Comparison of ENCODE assay signal across 14 cellular contexts in the genomic region with DNA sequence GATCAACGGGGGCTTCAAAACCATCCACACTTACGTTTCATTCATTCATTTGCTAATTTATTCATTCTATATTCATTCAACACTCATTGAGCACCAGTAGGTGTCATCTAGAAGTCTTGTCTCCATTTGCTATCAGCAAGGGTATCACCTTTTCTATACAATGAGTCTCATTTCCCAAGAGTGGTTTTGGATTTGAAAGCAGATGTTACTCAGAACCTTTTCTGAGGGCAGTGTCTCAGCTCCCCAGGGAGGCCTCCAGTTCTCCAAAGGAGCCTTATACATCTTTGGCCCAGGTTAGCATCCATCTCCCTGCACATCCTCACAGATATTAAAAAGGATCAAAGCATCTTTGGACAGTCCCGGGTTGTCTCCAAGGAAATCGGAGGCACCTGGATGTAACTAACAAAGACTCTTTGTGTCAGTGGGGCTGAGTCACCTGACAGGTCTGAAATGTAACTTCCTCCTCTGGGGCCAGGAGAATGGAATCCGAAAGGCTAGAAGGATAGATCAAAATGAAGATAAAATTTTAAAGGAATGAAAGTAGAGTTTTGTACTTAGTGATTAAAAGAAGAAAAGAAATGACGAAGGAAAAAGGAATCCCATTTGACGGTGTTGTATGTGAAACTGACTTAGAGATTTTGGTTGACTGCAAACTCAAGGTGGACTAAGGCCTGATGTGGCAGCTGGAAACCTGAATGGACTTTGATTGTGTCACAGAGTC.
DNase-seq lines count a peak whose midpoint lies in the region; ATAC-seq and TF ChIP-seq lines count a peak whose summit lies in the region.
"Had no signal": no experiment of that assay in that cellular context is flagged by ENCODE, and none has a peak within 500 bp of the region (broad histone marks: within the 10 kb centered on the region; RNA-seq: fewer than 3 reads in every experiment).

No MANE protein-coding gene starts in this region.

- H3K27me3 Mint-ChIP-seq in GM23338 (ENCODE audit: insufficient read depth, low read depth, poor library complexity), result peaks cover 7% of the 10 kb centered on the region
- no peaks in the 10 kb centered on the region for H3K27me3 Mint-ChIP-seq in effector memory CD8-positive, alpha-beta T cell

- no peaks in the 10 kb centered on the region for H3K36me3 Mint-ChIP-seq in GM23338 (ENCODE audit: low read depth)
- H3K36me3 Mint-ChIP-seq in effector memory CD8-positive, alpha-beta T cell (ENCODE audit: insufficient read depth), result peaks cover 15% of the 10 kb centered on the region

- TF ChIP-seq CTCF in GM23338 (conservative IDR thresholded peaks at IDR 0.05; ENCODE audit: low read depth in 2 of 2), result no peak
- no peak for TF ChIP-seq CTCF in PC-3 (conservative IDR thresholded peaks at IDR 0.05; ENCODE audit: low read depth, low read length)
- TF ChIP-seq CTCF in ascending aorta (IDR thresholded peaks at IDR 0.05), result no peak

- peak overlapping the region; percentile 92 for H4K12ac ChIP-seq in trophoblast cell (ENCODE audit: low read depth, low read length)

- H3K27ac ChIP-seq in GM23338 (ENCODE audit: low read depth) (no peak overlapping the region), PC-3 (ENCODE audit: low read length) (peak overlapping the region; percentile 96), trophoblast cell (ENCODE audit: low read depth, low read length) (peak overlapping the region; percentile 98), ascending aorta (no peak overlapping the region)
- H3K27ac ChIP-seq: C4-2B, KMS-11 had no signal

- DNase-seq in GM23338 (ENCODE audit: low spot score), result no peak
- DNase-seq in PC-3, result peak; percentile 95
- DNase-seq in effector memory CD8-positive, alpha-beta T cell, result no peak
- peak; percentile 78 to 93 for DNase-seq in trophoblast cell
- no peak for DNase-seq in cardiac septum (ENCODE audit: low spot score)
- DNase-seq in ascending aorta (ENCODE audit: low spot score in 2 of 2), result no peak
- DNase-seq in activated CD8-positive, alpha-beta memory T cell treated with anti-CD3 and anti-CD28 coated beads, Interleukin-2, amount 50 U/mL, for 4 hours, result no peak
- DNase-seq: effector memory CD4-positive, alpha-beta T cell; NCI-H1694 treated with DMSO at 0.1 percent for 48 hours; NCI-H69 had no signal

- peak overlapping the region; percentile 70; the same call in 1 of the 2 replicates for H2AFZ ChIP-seq in GM23338
- H2AFZ ChIP-seq in PC-3 (ENCODE audit: low read length), result 0 out of 2 replicates have a peak overlapping the region, but pooled peaks have one; percentile 4
- H2AFZ ChIP-seq in trophoblast cell (ENCODE audit: insufficient read depth, low read length, poor library complexity), result no peak overlapping the region

- peak overlapping the region; percentile 99 for H4K91ac ChIP-seq in trophoblast cell (ENCODE audit: low read depth, low read length)

- no peaks in the 10 kb centered on the region for H3K9me2 ChIP-seq in GM23338 (ENCODE audit: insufficient read depth)
- H3K9me2 ChIP-seq in PC-3 (replicated peaks; ENCODE audit: low read length), result no peaks in the 10 kb centered on the region

- ATAC-seq in GM23338 (no peak), PC-3 (peak; percentile 88), HG03521 (IDR thresholded peaks at IDR 0.05; ENCODE audit: unreplicated experiment) (no peak)
- no peak for ATAC-seq in effector memory CD8-positive, alpha-beta T cell (replicated peaks)
- ATAC-seq: sciatic nerve had no signal

- no peaks in the 10 kb centered on the region; the same call in 1 of the 3 replicates for H3K9me3 Mint-ChIP-seq in GM23338
- H3K9me3 Mint-ChIP-seq in effector memory CD8-positive, alpha-beta T cell, result no peaks in the 10 kb centered on the region

- H3K79me1 ChIP-seq in trophoblast cell (ENCODE audit: low read length), result peaks cover 65% of the 10 kb centered on the region

- H3K79me2 ChIP-seq in GM23338 (replicated peaks; ENCODE audit: insufficient read depth), result no peaks in the 10 kb centered on the region
- H3K79me2 ChIP-seq in PC-3 (ENCODE audit: low read length), result no peaks in the 10 kb centered on the region
- H3K79me2 ChIP-seq in trophoblast cell (ENCODE audit: control insufficient read depth, insufficient read depth, low read length, poor library complexity), result peaks cover 8% of the 10 kb centered on the region

- peak overlapping the region; percentile 71 for H3K9ac ChIP-seq in PC-3 (ENCODE audit: low read length)
- H3K9ac ChIP-seq in trophoblast cell (ENCODE audit: low read length), result no peak overlapping the region
- H3K9ac ChIP-seq: KMS-11 had no signal

- peak overlapping the region; percentile 93 for H4K8ac ChIP-seq in trophoblast cell (ENCODE audit: low read depth, low read length)

- peak overlapping the region; percentile 97 for H3K14ac ChIP-seq in trophoblast cell (ENCODE audit: low read length)

- CTCF ChIA-PET in PC-3 (lab: Charles Lee), result interaction anchor here (0.6 kb wide), 1 partner anchor 1155 kb away, joined by 4 read pairs; no protein-coding TSS in a partner anchor

- H3K23ac ChIP-seq in trophoblast cell (ENCODE audit: low read length), result no peak overlapping the region

- peak overlapping the region; percentile 99 for H2AK5ac ChIP-seq in trophoblast cell (ENCODE audit: low read length)

- no peak overlapping the region for H3K4me3 Mint-ChIP-seq in GM23338
- H3K4me3 Mint-ChIP-seq in effector memory CD8-positive, alpha-beta T cell, result no peak overlapping the region

- no peak overlapping the region for H3K4me2 ChIP-seq in GM23338
- H3K4me2 ChIP-seq in PC-3 (ENCODE audit: low read length), result peak overlapping the region; percentile 35
- no peak overlapping the region for H3K4me2 ChIP-seq in trophoblast cell (ENCODE audit: low read length)
- H3K4me2 ChIP-seq: KMS-11 had no signal

- 100% methylated on average over 2 of the region's 7 CpGs for WGBS in trophoblast cell (ENCODE audit: extremely low coverage, insufficient coverage, insufficient read length)

- BruUV-seq in PC-3 (replicated peaks; lab: Mats Ljungman, UMichigan), result TSS peak; percentile 86

- intact Hi-C loops in PC-3 (cut with micrococcal nuclease) (no loop called here), cardiac septum (cut with DNase I) (no loop called here), ascending aorta (cut with DNase I) (no loop called here)

- POLR2A ChIA-PET in PC-3 (lab: Charles Lee; ENCODE audit: unreplicated experiment), result interaction anchor here (0.6 to 1.0 kb wide), 3 partner anchors 12 to 137 kb away, joined by 3 to 4 read pairs (median 4); no protein-coding TSS in a partner anchor

- peaks cover 12% of the 10 kb centered on the region; the same call in 2 of the 3 replicates for H3K4me1 Mint-ChIP-seq in GM23338
- peaks cover 3 to 7% of the 10 kb centered on the region in 2 donors for H3K4me1 Mint-ChIP-seq in effector memory CD8-positive, alpha-beta T cell (ENCODE audit: low read depth in 2 of 2)

- H2BK12ac ChIP-seq in trophoblast cell (ENCODE audit: low read length), result peak overlapping the region; percentile 100

- H3K4me3 ChIP-seq in GM23338, result no peak overlapping the region
- no peak overlapping the region for H3K4me3 ChIP-seq in PC-3 (ENCODE audit: low read length)
- H3K4me3 ChIP-seq in trophoblast cell (ENCODE audit: low read depth, low read length), result no peak overlapping the region
- H3K4me3 ChIP-seq in ascending aorta, result no peak overlapping the region

- H2BK5ac ChIP-seq in trophoblast cell (ENCODE audit: low read depth, low read length, poor library complexity), result peak overlapping the region; percentile 99

- no peaks in the 10 kb centered on the region for H3K27me3 ChIP-seq in GM23338 (ENCODE audit: insufficient read depth)
- no peaks in the 10 kb centered on the region for H3K27me3 ChIP-seq in PC-3 (ENCODE audit: low read length)
- no peaks in the 10 kb centered on the region for H3K27me3 ChIP-seq in trophoblast cell (ENCODE audit: insufficient read depth, low read length)
- no peaks in the 10 kb centered on the region for H3K27me3 ChIP-seq in ascending aorta

- H3F3A ChIP-seq in GM23338 (replicated peaks; ENCODE audit: low read depth) (no peaks in the 10 kb centered on the region), PC-3 (ENCODE audit: low read length, unreplicated experiment) (peaks cover 8% of the 10 kb centered on the region)

- H3K9me3 ChIP-seq in PC-3 (ENCODE audit: low read length) (no peaks in the 10 kb centered on the region), trophoblast cell (ENCODE audit: insufficient read depth, low read depth, low read length) (no peaks in the 10 kb centered on the region), ascending aorta (no peaks in the 10 kb centered on the region)

- H3K27ac Mint-ChIP-seq in GM23338, result no peak overlapping the region
- H3K27ac Mint-ChIP-seq in effector memory CD8-positive, alpha-beta T cell, result peak overlapping the region; percentile 9 to 22

- peak overlapping the region; percentile 98 for H3K4ac ChIP-seq in trophoblast cell (ENCODE audit: low read depth, low read length)

- H3K18ac ChIP-seq in trophoblast cell (ENCODE audit: low read length), result peak overlapping the region; percentile 96

- no peaks in the 10 kb centered on the region for H4K20me1 ChIP-seq in GM23338 (replicated peaks; ENCODE audit: insufficient read depth)
- no peaks in the 10 kb centered on the region for H4K20me1 ChIP-seq in PC-3 (ENCODE audit: low read length)

- H3K36me3 ChIP-seq in GM23338 (ENCODE audit: insufficient read depth), result no peaks in the 10 kb centered on the region
- H3K36me3 ChIP-seq in PC-3 (ENCODE audit: low read depth, low read length), result no peaks in the 10 kb centered on the region
- H3K36me3 ChIP-seq in trophoblast cell (ENCODE audit: control insufficient read depth in 1 of 2, insufficient read depth in 2 of 2, low read length in 2 of 2), result no peaks in the 10 kb centered on the region
- H3K36me3 ChIP-seq in ascending aorta, result no peaks in the 10 kb centered on the region

- H2BK120ac ChIP-seq in trophoblast cell (ENCODE audit: insufficient read depth, low read length, poor library complexity), result peak overlapping the region; percentile 100

- H3K4me1 ChIP-seq in GM23338 (ENCODE audit: insufficient read depth) (no peaks in the 10 kb centered on the region; the same call in 1 of the 2 replicates), PC-3 (ENCODE audit: insufficient read depth, low read length) (peaks cover 46% of the 10 kb centered on the region), trophoblast cell (ENCODE audit: control insufficient read depth in 1 of 2, insufficient read depth in 2 of 2, low read length in 2 of 2) (peaks cover 31 to 44% of the 10 kb centered on the region in 2 experiments), ascending aorta (peaks cover 3 to 16% of the 10 kb centered on the region in 2 donors)

TF ChIP-seq in GM23338, 12 proteins besides CTCF, POLR2A, EP300 and RAD21 (continues in another document):
- TF ChIP-seq ZNF331 (CRISPR knock-in tag; IDR thresholded peaks at IDR 0.05; ENCODE audit: low read depth) (no peak), STAT1 (IDR thresholded peaks at IDR 0.05; ENCODE audit: unreplicated experiment) (no peak)

Comparison
In these comparisons a context has a peak if more than half of its experiments do, and no peak if none do; other contexts are left out.
1. DNase-seq: peak in PC-3 (single experiment) and trophoblast cell (2 of 2); none in GM23338 (single experiment), effector memory CD8-positive, alpha-beta T cell (0 of 3), cardiac septum (single experiment), ascending aorta (0 of 2) and activated CD8-positive, alpha-beta memory T cell treated with anti-CD3 and anti-CD28 coated beads, Interleukin-2, amount 50 U/mL, for 4 hours (single experiment).
2. H3K27ac ChIP-seq: peak in PC-3 (single experiment) and trophoblast cell (single experiment); none in GM23338 (single experiment) and ascending aorta (0 of 2).